In genomic region chr17:68591583-68591982, GRCh38 we compare ENCODE assay signal across 17 cellular contexts. TPM values are rescaled to one million over a fixed set of nuclear protein-coding genes. Genes with fewer than 3 reads are reported as not detected.
DNase-seq lines count a peak whose midpoint lies in the region; ATAC-seq and TF ChIP-seq lines count a peak whose summit lies in the region.
"Had no signal": no experiment of that assay in that cellular context is flagged by ENCODE, and none has a peak within 500 bp of the region (broad histone marks: within the 10 kb centered on the region; RNA-seq: fewer than 3 reads in every experiment).

No MANE protein-coding gene starts in this region.

- H3K4me3 ChIP-seq in heart right ventricle (no peak overlapping the region), testis (peak overlapping the region; percentile 21 to 29)
- no peak overlapping the region for H3K4me3 ChIP-seq in CD8-positive, alpha-beta memory T cell (ENCODE audit: low read length)

- H3K27me3 Mint-ChIP-seq in natural killer cell (ENCODE audit: low read depth in 2 of 2) = peaks cover 33 to 49% of the 10 kb centered on the region in 2 donors
- peaks cover 28 to 39% of the 10 kb centered on the region in 2 donors for H3K27me3 Mint-ChIP-seq in natural killer cell treated with Interleukin-12 subunit alpha and Interleukin-12 subunit beta and Interleukin-15 and Interleukin-18, amount 100 ng/mL, for 72 hours
- H3K27me3 Mint-ChIP-seq in CD8-positive, alpha-beta memory T cell = peaks cover 34 to 55% of the 10 kb centered on the region in 2 donors

- peak overlapping the region; percentile 21 for H3K4me3 Mint-ChIP-seq in natural killer cell
- no peak overlapping the region for H3K4me3 Mint-ChIP-seq in natural killer cell treated with Interleukin-12 subunit alpha and Interleukin-12 subunit beta and Interleukin-15 and Interleukin-18, amount 100 ng/mL, for 72 hours
- H3K4me3 Mint-ChIP-seq in CD8-positive, alpha-beta memory T cell = no peak overlapping the region
- H3K4me3 Mint-ChIP-seq: activated naive CD4-positive, alpha-beta T cell treated with anti-CD3 and anti-CD28 coated beads, Interleukin-2, amount 50 U/mL, for 24 hours; central memory CD8-positive, alpha-beta T cell; mesothelial cell of epicardium; T-helper 1 cell treated with Interleukin-12 subunit alpha and Interleukin-12 subunit beta and Interleukin-4 antibody, amounts not matched to agents 30 μg/mL and 1 μg/mL, for 36 hours had no signal

- DNase-seq in natural killer cell (no peak), RPMI7951 (ENCODE audit: low read depth) (peak; percentile 63), heart right ventricle (peak; percentile 29 to 31), testis (peak; percentile 73), NCI-H187 (lab: John Stamatoyannopoulos, UW) (no peak), ureter (ENCODE audit: low spot score) (no peak)
- no peak for DNase-seq in natural killer cell treated with Interleukin-12 subunit alpha and Interleukin-12 subunit beta and Interleukin-15 and Interleukin-18, amount 100 ng/mL, for 72 hours (ENCODE audit: low spot score)
- DNase-seq in CD8-positive, alpha-beta memory T cell = no peak
- DNase-seq: activated CD8-positive, alpha-beta memory T cell treated with anti-CD3 and anti-CD28 coated beads for 24 hours; hippocampal formation; NCI-H1694 treated with DMSO at 0.1 percent for 48 hours; stimulated activated naive CD8-positive, alpha-beta T cell treated with anti-CD3 and anti-CD28 coated beads, Interleukin-15, Interleukin-2, amounts not matched to agents 100 U/mL and 50 U/mL, for 24 hours had no signal

- H3K9me3 Mint-ChIP-seq in natural killer cell = no peaks in the 10 kb centered on the region
- no peaks in the 10 kb centered on the region for H3K9me3 Mint-ChIP-seq in natural killer cell treated with Interleukin-12 subunit alpha and Interleukin-12 subunit beta and Interleukin-15 and Interleukin-18, amount 100 ng/mL, for 72 hours
- no peaks in the 10 kb centered on the region for H3K9me3 Mint-ChIP-seq in CD8-positive, alpha-beta memory T cell
- H3K9me3 Mint-ChIP-seq: central memory CD8-positive, alpha-beta T cell; T-helper 1 cell treated with Interleukin-12 subunit alpha and Interleukin-12 subunit beta and Interleukin-4 antibody, amounts not matched to agents 30 μg/mL and 1 μg/mL, for 36 hours had no signal

- H3K4me1 Mint-ChIP-seq in natural killer cell = peaks cover 11 to 13% of the 10 kb centered on the region in 2 donors
- peaks cover 0 to 7% of the 10 kb centered on the region in 2 donors for H3K4me1 Mint-ChIP-seq in natural killer cell treated with Interleukin-12 subunit alpha and Interleukin-12 subunit beta and Interleukin-15 and Interleukin-18, amount 100 ng/mL, for 72 hours (ENCODE audit: low read depth in 2 of 2)
- H3K4me1 Mint-ChIP-seq in CD8-positive, alpha-beta memory T cell = peaks cover 0 to 11% (median 0%) of the 10 kb centered on the region in 3 donors
- H3K4me1 Mint-ChIP-seq: central memory CD8-positive, alpha-beta T cell had no signal

- no peaks in the 10 kb centered on the region for H3K27me3 ChIP-seq in heart right ventricle
- H3K27me3 ChIP-seq in testis = no peaks in the 10 kb centered on the region
- H3K27me3 ChIP-seq in CD8-positive, alpha-beta memory T cell (ENCODE audit: insufficient read depth, low read length, poor library complexity, severe bottlenecking) = peaks cover 5% of the 10 kb centered on the region

- no peak for TF ChIP-seq CTCF in natural killer cell (IDR thresholded peaks at IDR 0.05)
- no peak for TF ChIP-seq CTCF in heart right ventricle (IDR thresholded peaks at IDR 0.05)
- no peak for TF ChIP-seq CTCF in testis (IDR thresholded peaks at IDR 0.05)

- ATAC-seq in natural killer cell (no peak), heart right ventricle (peak in 2 of 8 donors; percentile 24 to 52)
- no peak for ATAC-seq in natural killer cell treated with Interleukin-12 subunit alpha and Interleukin-12 subunit beta and Interleukin-15 and Interleukin-18, amount 100 ng/mL, for 72 hours
- ATAC-seq: stimulated activated naive CD8-positive, alpha-beta T cell treated with anti-CD3 and anti-CD28 coated beads, Interleukin-15, Interleukin-2, amounts not matched to agents 100 U/mL and 50 U/mL, for 24 hours had no signal

- H3K27ac ChIP-seq in heart right ventricle = peak overlapping the region in 1 of 10 donors; percentile 45
- peak overlapping the region; percentile 34 to 50 for H3K27ac ChIP-seq in testis
- H3K27ac ChIP-seq in CD8-positive, alpha-beta memory T cell (ENCODE audit: low read depth, low read length) = no peak overlapping the region
- H3K27ac ChIP-seq: epithelial cell of prostate had no signal

- H3K9me3 ChIP-seq in heart right ventricle = peaks cover 0 to 11% (median 0%) of the 10 kb centered on the region in 11 donors
- no peaks in the 10 kb centered on the region for H3K9me3 ChIP-seq in testis
- no peaks in the 10 kb centered on the region for H3K9me3 ChIP-seq in CD8-positive, alpha-beta memory T cell (ENCODE audit: low read length)

- no peaks in the 10 kb centered on the region for H3K36me3 Mint-ChIP-seq in natural killer cell
- H3K36me3 Mint-ChIP-seq in natural killer cell treated with Interleukin-12 subunit alpha and Interleukin-12 subunit beta and Interleukin-15 and Interleukin-18, amount 100 ng/mL, for 72 hours = no peaks in the 10 kb centered on the region
- H3K36me3 Mint-ChIP-seq in CD8-positive, alpha-beta memory T cell = peaks cover 0 to 15% (median 2%) of the 10 kb centered on the region in 3 donors

- H3K4me1 ChIP-seq in heart right ventricle (peaks cover 0 to 50% (median 15%) of the 10 kb centered on the region in 9 donors), testis (peaks cover 45% of the 10 kb centered on the region)
- peaks cover 3% of the 10 kb centered on the region for H3K4me1 ChIP-seq in CD8-positive, alpha-beta memory T cell (ENCODE audit: insufficient read depth, low read length)

- POLR2A ChIA-PET in CD8-positive, alpha-beta memory T cell (lab: Charles Lee) = no interaction called here

- intact Hi-C loops in natural killer cell (cut with micrococcal nuclease) (no loop called here), heart right ventricle (cut with DNase I) (loop anchor here in 3 of 10 donors (5.0 to 10.0 kb wide), 3 partner anchors 57 to 699 kb away; no protein-coding TSS in a partner anchor), testis (cut with DNase I; ENCODE audit: low total_unique reads) (loop anchor here (10.0 kb wide), 1 partner anchor 57 kb away; no protein-coding TSS in a partner anchor)

- CTCF ChIA-PET in CD8-positive, alpha-beta memory T cell (lab: Charles Lee) = no interaction called here

- 82 to 88% methylated on average over 12 of the region's 12 CpGs for WGBS in heart right ventricle, 2 donors
- WGBS in testis, 2 donors = 65 to 70% methylated on average over 12 of the region's 12 CpGs

- no peak overlapping the region for H3K27ac Mint-ChIP-seq in natural killer cell
- no peak overlapping the region for H3K27ac Mint-ChIP-seq in natural killer cell treated with Interleukin-12 subunit alpha and Interleukin-12 subunit beta and Interleukin-15 and Interleukin-18, amount 100 ng/mL, for 72 hours
- no peak overlapping the region for H3K27ac Mint-ChIP-seq in CD8-positive, alpha-beta memory T cell
- H3K27ac Mint-ChIP-seq: activated naive CD4-positive, alpha-beta T cell treated with anti-CD3 and anti-CD28 coated beads, Interleukin-2, amount 50 U/mL, for 24 hours; mesothelial cell of epicardium; T-helper 1 cell treated with Interleukin-12 subunit alpha and Interleukin-12 subunit beta and Interleukin-4 antibody, amounts not matched to agents 30 μg/mL and 1 μg/mL, for 36 hours had no signal

- H3K36me3 ChIP-seq in heart right ventricle (peaks cover 0 to 24% (median 0%) of the 10 kb centered on the region in 9 donors), testis (ENCODE audit: low read depth, missing control alignments) (no peaks in the 10 kb centered on the region)
- H3K36me3 ChIP-seq in CD8-positive, alpha-beta memory T cell (ENCODE audit: insufficient read depth, low read length) = no peaks in the 10 kb centered on the region

- no peak for TF ChIP-seq POLR2A in testis (IDR thresholded peaks at IDR 0.05)

RNA-seq across cellular contexts. Expression of gene FAM20A, which starts 9.6 kb away (rescaled TPM):
- 1 to 10 TPM in 1 of 3 donors, under 1 TPM in 2; 0.38 to 1.3 (median 0.66) TPM for total RNA-seq in natural killer cell
- total RNA-seq in natural killer cell treated with Interleukin-12 subunit alpha and Interleukin-12 subunit beta and Interleukin-15 and Interleukin-18, amount 100 ng/mL, for 72 hours = not detected
- total RNA-seq in RPMI7951 (2014; rRNA removed; shearing (Covaris generic)) = 0.36 and 0.68 TPM in 2 replicates
- total RNA-seq in heart right ventricle = 10 to 100 TPM in 1 of 10 donors, 1 to 10 TPM in 9; 3.1 to 18.1 (median 7.7) TPM
- 10 to 100 TPM in 1 of 2 donors, 1 to 10 TPM in 1; 3.1 to 12.4 TPM for polyA plus RNA-seq in heart right ventricle
- 10 to 100 TPM; 93.4 to 96.0 TPM for total RNA-seq in testis
- polyA plus RNA-seq in testis (ENCODE audit: insufficient read depth, low read depth, low replicate concordance) = 70.5 TPM
- total RNA-seq in ureter = 13.8 TPM
- total RNA-seq in CD8-positive, alpha-beta memory T cell = not detected
- polyA plus RNA-seq in CD8-positive, alpha-beta memory T cell = 0.07 TPM

Comparison
In these comparisons a context has a peak if more than half of its experiments do, and no peak if none do; other contexts are left out.
1. DNase-seq: peak in RPMI7951 (single experiment), heart right ventricle (2 of 2) and testis (single experiment); none in natural killer cell (single experiment), natural killer cell treated with Interleukin-12 subunit alpha and Interleukin-12 subunit beta and Interleukin-15 and Interleukin-18, amount 100 ng/mL, for 72 hours (single experiment), NCI-H187 (0 of 2), ureter (single experiment) and CD8-positive, alpha-beta memory T cell (0 of 5).
2. H3K4me3 ChIP-seq: peak in testis (2 of 2); none in heart right ventricle (0 of 10) and CD8-positive, alpha-beta memory T cell (single experiment).